ENCODE assay signal across 8 cellular contexts in the genomic region with DNA sequence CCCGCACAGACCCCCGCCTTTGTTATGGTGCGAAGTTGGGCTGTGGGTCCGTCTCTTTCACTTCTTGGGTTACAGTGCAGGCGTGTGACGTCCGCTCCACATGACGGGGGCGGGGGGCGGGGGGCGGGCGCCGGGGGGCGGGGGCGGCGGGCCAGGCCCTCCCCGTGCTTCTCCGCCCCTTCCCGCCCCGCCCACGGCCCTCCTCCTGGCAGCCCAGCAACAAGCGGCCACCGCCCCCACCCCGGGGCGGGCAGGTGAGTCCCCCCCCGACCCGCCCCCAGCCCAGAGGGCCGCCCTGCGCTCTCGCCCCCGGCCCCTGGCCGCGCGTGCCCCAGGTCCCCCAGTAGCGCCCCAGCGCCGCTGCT. TPM values are rescaled to one million over a fixed set of nuclear protein-coding genes. Genes with fewer than 3 reads are reported as not detected.
DNase-seq lines count a peak whose midpoint lies in the region; ATAC-seq, FAIRE-seq and TF ChIP-seq lines count a peak whose summit lies in the region.

No MANE protein-coding gene starts in this region.

- DNase-seq in D721Med (ENCODE audit: insufficient read length, low spot score): peak; percentile 90
- DNase-seq in T-helper 17 cell: peak; percentile 37 to 71 (median 58)
- DNase-seq in brain microvascular endothelial cell: peak; percentile 55
- DNase-seq in smooth muscle cell (lab: John Stamatoyannopoulos, UW; ENCODE audit: unreplicated experiment): peak; percentile 59
- no peak for DNase-seq in NCI-H187 treated with DMSO at 0.1 percent for 48 hours (lab: John Stamatoyannopoulos, UW)

- H3K27me3 Mint-ChIP-seq in T-helper 17 cell: peaks cover 23% of the 10 kb centered on the region

- H3K27me3 ChIP-seq in brain microvascular endothelial cell (replicated peaks): no peaks in the 10 kb centered on the region
- H3K27me3 ChIP-seq in iPS-18a (ENCODE audit: control insufficient read depth, insufficient read depth, low read length): peaks cover 68% of the 10 kb centered on the region
- H3K27me3 ChIP-seq in smooth muscle cell (ENCODE audit: low read depth): no peaks in the 10 kb centered on the region

- H3K79me2 ChIP-seq in smooth muscle cell (ENCODE audit: low read depth): peaks cover 46% of the 10 kb centered on the region

- 0% methylated on average over 3 of the region's 37 CpGs for WGBS in smooth muscle cell (ENCODE audit: low lambda C conversion rate)

- ATAC-seq in T-helper 17 cell (peak; percentile 40), HG03520 (IDR thresholded peaks at IDR 0.05; ENCODE audit: unreplicated experiment) (no peak)

- in situ Hi-C loops in brain microvascular endothelial cell (cut with HindIII; ENCODE audit: low pct_ligation_motif_present, low sequenced_read_pairs): no loop called here

- H3K4me1 ChIP-seq in iPS-18a (ENCODE audit: control insufficient read depth, low read depth, low read length): peaks cover 39% of the 10 kb centered on the region
- H3K4me1 ChIP-seq in smooth muscle cell (ENCODE audit: low read depth): peaks cover 41% of the 10 kb centered on the region

- H3K27ac ChIP-seq in brain microvascular endothelial cell (no peak overlapping the region), iPS-18a (ENCODE audit: low read length) (no peak overlapping the region), smooth muscle cell (ENCODE audit: low read depth) (peak overlapping the region; percentile 84)

- FAIRE-seq in D721Med (lab: Jason Lieb, UNC): no peak

- TF ChIP-seq RAD21 in Ishikawa (IDR thresholded peaks at IDR 0.05; ENCODE audit: low read depth): no peak

- H3K4me1 Mint-ChIP-seq in T-helper 17 cell: peaks cover 43% of the 10 kb centered on the region

- H3K36me3 Mint-ChIP-seq in T-helper 17 cell (ENCODE audit: low read depth): no peaks in the 10 kb centered on the region

- no peaks in the 10 kb centered on the region for H3K36me3 ChIP-seq in brain microvascular endothelial cell (replicated peaks)
- H3K36me3 ChIP-seq in iPS-18a (ENCODE audit: control insufficient read depth, low read depth, low read length): no peaks in the 10 kb centered on the region
- no peaks in the 10 kb centered on the region for H3K36me3 ChIP-seq in smooth muscle cell (ENCODE audit: low read depth)

- peaks cover 62% of the 10 kb centered on the region for H4K20me1 ChIP-seq in smooth muscle cell (ENCODE audit: low read depth)

- peak overlapping the region; percentile 96 for H3K27ac Mint-ChIP-seq in T-helper 17 cell

- H3K4me3 ChIP-seq in brain microvascular endothelial cell (ENCODE audit: low read depth, low read length) (peak overlapping the region; percentile 79), iPS-18a (ENCODE audit: low read length) (peak overlapping the region; percentile 87), smooth muscle cell (peak overlapping the region; percentile 76)

- H3K4me2 ChIP-seq in smooth muscle cell: peak overlapping the region; percentile 92

- H3K4me3 Mint-ChIP-seq in T-helper 17 cell: peak overlapping the region; percentile 95

- H3K9ac ChIP-seq in iPS-18a (ENCODE audit: low read length) (peak overlapping the region; percentile 74), smooth muscle cell (ENCODE audit: low read depth) (peak overlapping the region; percentile 88)

- TF ChIP-seq CTCF in D721Med (IDR thresholded peaks at IDR 0.05; ENCODE audit: insufficient read depth, missing control alignments) (no peak), brain microvascular endothelial cell (IDR thresholded peaks at IDR 0.05; ENCODE audit: low read depth, low read length, missing control alignments) (no peak), smooth muscle cell (IDR thresholded peaks at IDR 0.05; ENCODE audit: borderline replicate concordance, insufficient read depth, poor library complexity, severe bottlenecking) (no peak)

- no peak overlapping the region for H2AFZ ChIP-seq in smooth muscle cell (ENCODE audit: low read depth)

- H3F3A ChIP-seq in smooth muscle cell (ENCODE audit: low read depth): peaks cover 23% of the 10 kb centered on the region

- H3K9me3 ChIP-seq in T-helper 17 cell (ENCODE audit: control insufficient read depth, low read length, poor library complexity, severe bottlenecking) (no peaks in the 10 kb centered on the region), iPS-18a (ENCODE audit: control insufficient read depth, low read depth, low read length) (no peaks in the 10 kb centered on the region), smooth muscle cell (replicated peaks; ENCODE audit: low read depth) (no peaks in the 10 kb centered on the region)

- no peak for TF ChIP-seq EP300 in Ishikawa (IDR thresholded peaks at IDR 0.05; ENCODE audit: borderline replicate concordance)

TF ChIP-seq in Ishikawa, 13 proteins besides CTCF, POLR2A, EP300 and RAD21:
- peak; percentile 80 for TF ChIP-seq USF1 (IDR thresholded peaks at IDR 0.05)
- 0 out of 2 replicates have a peak, but pooled peaks have one; percentile 26 for TF ChIP-seq CREB1 (IDR thresholded peaks at IDR 0.05; ENCODE audit: low read depth)
- 0 out of 2 replicates have a peak, but pooled peaks have one; percentile 12 for TF ChIP-seq ZBTB7A (IDR thresholded peaks at IDR 0.05; ENCODE audit: low read depth)
- no peak for TF ChIP-seq FOXM1 (IDR thresholded peaks at IDR 0.05; ENCODE audit: borderline replicate concordance, low read depth)
- TF ChIP-seq EGR1 (IDR thresholded peaks at IDR 0.05): peak; percentile 25; the same call in 1 of the 2 replicates
- TF ChIP-seq, protein P1, sequence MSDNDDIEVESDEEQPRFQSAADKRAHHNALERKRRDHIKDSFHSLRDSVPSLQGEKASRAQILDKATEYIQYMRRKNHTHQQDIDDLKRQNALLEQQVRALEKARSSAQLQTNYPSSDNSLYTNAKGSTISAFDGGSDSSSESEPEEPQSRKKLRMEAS (IDR thresholded peaks at IDR 0.05): no peak

RNA-seq across cellular contexts. Expression of gene ZNF516, which starts 3.6 kb away (rescaled TPM):
- total RNA-seq in T-helper 17 cell: 10 to 100 TPM; 16.5 to 29.6 TPM
- 24.2 and 32.3 TPM in 2 replicates for total RNA-seq in smooth muscle cell
- 14.1 and 15.6 TPM in 2 replicates for polyA plus RNA-seq in smooth muscle cell
